ENCODE assay signal across 19 cellular contexts in the genomic region with DNA sequence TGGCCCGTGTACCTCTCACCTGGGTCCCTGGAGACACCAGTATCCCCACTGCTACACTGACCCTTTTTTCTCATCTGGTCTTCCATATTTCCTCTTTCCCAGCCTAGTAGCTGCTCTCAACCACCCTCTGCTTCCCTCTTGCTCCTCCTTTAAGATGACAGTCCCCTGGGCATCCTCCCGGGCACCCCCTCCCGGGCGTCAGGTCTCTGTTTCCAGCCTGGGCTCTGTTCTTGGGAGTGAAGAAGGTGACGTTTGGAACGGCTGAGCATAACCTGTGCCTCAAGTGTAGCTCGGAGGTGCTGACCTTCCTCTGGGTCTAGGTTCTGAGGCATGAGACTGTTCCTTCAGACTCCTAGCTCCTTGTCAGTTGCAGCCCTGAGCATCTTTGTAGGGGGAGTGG.
DNase-seq lines count a peak whose midpoint lies in the region; ATAC-seq and TF ChIP-seq lines count a peak whose summit lies in the region.
"Had no signal": no experiment of that assay in that cellular context is flagged by ENCODE, and none has a peak within 500 bp of the region (broad histone marks: within the 10 kb centered on the region; RNA-seq: fewer than 3 reads in every experiment).

No MANE protein-coding gene starts in this region.

- intact Hi-C loops in left ventricle myocardium inferior (cut with micrococcal nuclease), result no loop called here
- intact Hi-C loops in ascending aorta (cut with DNase I), result no loop called here
- intact Hi-C loops in sciatic nerve (cut with DNase I), result no loop called here
- intact Hi-C loops in vagina (cut with DNase I), result no loop called here

- ATAC-seq in sciatic nerve, result no peak
- ATAC-seq: A549 had no signal

- TF ChIP-seq CTCF in cardiac muscle cell (IDR thresholded peaks at IDR 0.05; ENCODE audit: low read depth, low read length) (no peak), left ventricle myocardium inferior (IDR thresholded peaks at IDR 0.05; ENCODE audit: borderline replicate concordance) (no peak), ascending aorta (IDR thresholded peaks at IDR 0.05) (no peak), vagina (IDR thresholded peaks at IDR 0.05) (no peak)

- H3K4me1 ChIP-seq in cardiac muscle cell (ENCODE audit: low read depth), result peaks cover 21% of the 10 kb centered on the region
- H3K4me1 ChIP-seq in left ventricle myocardium inferior, result peaks cover 21% of the 10 kb centered on the region
- peaks cover 0 to 32% of the 10 kb centered on the region in 2 donors for H3K4me1 ChIP-seq in ascending aorta
- peaks cover 36% of the 10 kb centered on the region for H3K4me1 ChIP-seq in vagina
- H3K4me1 ChIP-seq: A549 had no signal

- H3K9me3 ChIP-seq in cardiac muscle cell (ENCODE audit: low read depth) (no peaks in the 10 kb centered on the region), left ventricle myocardium inferior (replicated peaks) (peaks cover 7% of the 10 kb centered on the region), ascending aorta (no peaks in the 10 kb centered on the region), vagina (no peaks in the 10 kb centered on the region)
- H3K9me3 ChIP-seq: A549 had no signal

- H3K36me3 ChIP-seq in cardiac muscle cell (no peaks in the 10 kb centered on the region), left ventricle myocardium inferior (no peaks in the 10 kb centered on the region), ascending aorta (no peaks in the 10 kb centered on the region), vagina (no peaks in the 10 kb centered on the region)

- H3K27ac ChIP-seq in cardiac muscle cell (peak overlapping the region; percentile 26), left ventricle myocardium inferior (replicated peaks) (no peak overlapping the region), ascending aorta (peak overlapping the region; percentile 70 to 73), vagina (peak overlapping the region; percentile 63)
- H3K27ac ChIP-seq: A549 had no signal

- no peak for DNase-seq in cardiac muscle cell (ENCODE audit: low read depth in 1 of 2, low spot score in 1 of 2)
- no peak for DNase-seq in left ventricle myocardium inferior
- no peak for DNase-seq in ascending aorta (ENCODE audit: low spot score in 2 of 2)
- DNase-seq in sciatic nerve (ENCODE audit: low spot score), result peak; percentile 38
- no peak for DNase-seq in vagina (ENCODE audit: extremely low spot score in 2 of 2)
- DNase-seq in GM19238 (ENCODE audit: insufficient read length, low spot score), result no peak
- no peak for DNase-seq in kidney glomerular epithelial cell (lab: John Stamatoyannopoulos, UW)
- DNase-seq: CD4-positive, alpha-beta memory T cell; DMS153; GDM1; HCEC 1CT; IMR-90; NCI-H1417 treated with DMSO at 0.1 percent for 48 hours; NCI-H187 treated with DMSO at 0.1 percent for 48 hours; NCI-H2227 treated with DMSO at 0.1 percent for 48 hours; NCI-H524; NCI-H82; SHP77 treated with DMSO at 0.1 percent for 48 hours had no signal

- H3K27me3 ChIP-seq in cardiac muscle cell, result no peaks in the 10 kb centered on the region
- H3K27me3 ChIP-seq in left ventricle myocardium inferior (ENCODE audit: low read depth), result no peaks in the 10 kb centered on the region
- no peaks in the 10 kb centered on the region for H3K27me3 ChIP-seq in ascending aorta
- H3K27me3 ChIP-seq in vagina, result no peaks in the 10 kb centered on the region

- no peak for TF ChIP-seq POLR2A in vagina (IDR thresholded peaks at IDR 0.05)

- no peak overlapping the region for H3K4me3 ChIP-seq in cardiac muscle cell
- H3K4me3 ChIP-seq in left ventricle myocardium inferior, result no peak overlapping the region
- H3K4me3 ChIP-seq in ascending aorta, result no peak overlapping the region
- no peak overlapping the region for H3K4me3 ChIP-seq in vagina
- H3K4me3 ChIP-seq: A549 had no signal
